8 cellular contexts compared by ENCODE assay signal in the genomic region with DNA sequence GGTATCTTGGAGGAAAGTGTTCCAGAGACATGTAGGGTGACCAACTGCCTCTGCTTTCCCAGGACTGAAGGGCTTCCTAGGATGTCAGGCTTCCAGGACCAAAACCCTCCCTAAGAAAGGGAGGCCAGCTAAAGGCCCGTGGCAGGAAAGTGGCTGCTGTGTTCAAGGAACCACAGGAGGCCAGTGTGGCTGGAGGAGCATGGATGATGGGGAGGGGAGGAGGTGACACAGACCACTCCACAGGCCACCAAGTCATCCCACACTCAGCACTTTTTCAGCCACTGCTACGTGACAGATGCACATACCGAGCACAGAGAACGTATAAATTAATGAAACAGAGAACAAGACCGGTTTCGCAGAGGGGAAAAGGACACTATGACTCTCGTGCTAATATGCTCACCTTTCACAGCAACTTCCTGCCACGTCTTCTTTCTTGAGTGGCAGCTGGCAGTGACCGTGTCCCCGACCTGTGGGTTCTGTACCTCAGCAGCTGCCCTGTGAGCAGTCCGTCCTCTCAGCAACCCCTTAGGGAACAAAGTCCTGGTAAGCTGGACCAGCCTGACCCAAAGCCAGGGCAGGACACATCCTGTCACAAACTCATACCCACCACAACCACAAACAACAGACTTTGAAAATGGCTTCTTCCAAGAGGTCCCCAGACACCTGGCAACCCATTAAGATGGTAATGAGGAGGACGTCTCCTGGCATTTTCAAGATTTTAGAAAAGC.
"Had no signal": no experiment of that assay in that cellular context is flagged by ENCODE, and none has a peak within 500 bp of the region (broad histone marks: within the 10 kb centered on the region; RNA-seq: fewer than 3 reads in every experiment).

No MANE protein-coding gene starts in this region.

- H3K27ac ChIP-seq: HL-60 had no signal

- H3K36me3 ChIP-seq: HAP-1 had no signal

- H3K9me3 Mint-ChIP-seq: HFFc6, IgD-negative memory B cell had no signal

- H3K27ac Mint-ChIP-seq: HFFc6, IgD-negative memory B cell had no signal

- DNase-seq: H7, HFFc6, KBM-7 had no signal

- H3K4me3 ChIP-seq: HAP-1 had no signal

- ATAC-seq: HCT116, HepG2 had no signal

- H3K4me1 ChIP-seq: HAP-1 had no signal

- H3K4me3 Mint-ChIP-seq: HFFc6, IgD-negative memory B cell had no signal

- H3K9me3 ChIP-seq: HAP-1 had no signal

- H3K4me1 Mint-ChIP-seq: IgD-negative memory B cell had no signal

- H3K36me3 Mint-ChIP-seq: IgD-negative memory B cell had no signal
